In the genomic region with DNA sequence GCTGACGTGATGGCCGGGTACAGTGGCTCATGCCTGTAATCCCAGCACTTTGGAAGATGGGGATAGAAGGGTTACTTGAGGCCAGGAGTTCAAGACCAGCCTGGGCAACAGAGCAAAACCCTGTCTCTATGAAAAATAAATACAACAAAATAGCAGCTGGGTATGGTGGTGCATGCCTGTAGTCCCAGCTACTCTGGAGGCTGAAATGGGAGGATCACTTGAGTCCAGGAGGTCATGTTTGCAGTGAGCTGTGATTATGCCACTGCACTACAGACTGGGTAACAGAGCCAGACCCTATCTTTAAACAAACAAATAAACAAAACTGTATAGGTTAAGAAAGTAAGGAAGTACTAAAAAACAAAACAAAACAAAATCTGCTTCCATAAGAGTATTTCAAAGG, we compare ENCODE assay signal across 34 cellular contexts. TPM values are rescaled to one million over a fixed set of nuclear protein-coding genes. Genes with fewer than 3 reads are reported as not detected.
DNase-seq lines count a peak whose midpoint lies in the region; ATAC-seq, FAIRE-seq and TF ChIP-seq lines count a peak whose summit lies in the region.
"Had no signal": no experiment of that assay in that cellular context is flagged by ENCODE, and none has a peak within 500 bp of the region (broad histone marks: within the 10 kb centered on the region; RNA-seq: fewer than 3 reads in every experiment).

No MANE protein-coding gene starts in this region.

- no peak for TF ChIP-seq EP300 in HepG2 (IDR thresholded peaks at IDR 0.05; ENCODE audit: low read depth in 2 of 2, low read length in 2 of 2)
- TF ChIP-seq EP300 in HepG2 (CRISPR knock-in tag; IDR thresholded peaks at IDR 0.05; ENCODE audit: borderline replicate concordance), result no peak

- FAIRE-seq in HepG2 (lab: Jason Lieb, UNC), result peak; percentile 4
- peak; percentile 69 for FAIRE-seq in HTR-8/SVneo (lab: Jason Lieb, UNC)
- FAIRE-seq: A204.1, A549, D721Med had no signal

- no peaks in the 10 kb centered on the region for H3K79me2 ChIP-seq in HepG2 (ENCODE audit: insufficient read depth, low read length)
- H3K79me2 ChIP-seq in Loucy (ENCODE audit: insufficient read depth, low read length), result no peaks in the 10 kb centered on the region

- no peaks in the 10 kb centered on the region for H3K9me2 ChIP-seq in Loucy (replicated peaks; ENCODE audit: low read depth, low read length)

- H3K36me3 ChIP-seq in HepG2 (replicated peaks in 1 of 2; ENCODE audit: control insufficient read depth in 1 of 2, insufficient read depth in 2 of 2, low read length in 2 of 2) (no peaks in the 10 kb centered on the region), right lobe of liver (no peaks in the 10 kb centered on the region), Loucy (ENCODE audit: insufficient read depth, low read length) (no peaks in the 10 kb centered on the region)
- H3K36me3 ChIP-seq: BE2C, BLaER1 had no signal

- TF ChIP-seq POLR2A in HepG2 (IDR thresholded peaks at IDR 0.05; ENCODE audit: insufficient read depth in 1 of 2, low read depth in 2 of 2, low read length in 2 of 2) (no peak), right lobe of liver (IDR thresholded peaks at IDR 0.05) (no peak)

- in situ Hi-C loops in HepG2 (cut with HindIII; ENCODE audit: extremely low pct_ligation_motif_present, low pct_unique_long_range_greater_than_20kb), result no loop called here

- TF ChIP-seq RAD21 in HepG2 (CRISPR knock-in tag; IDR thresholded peaks at IDR 0.05), result no peak

- CTCF ChIA-PET in HepG2 (lab: Yijun Ruan, JAX; ENCODE audit: low intra/inter-chr PET ratio, low total read pairs), result no interaction called here

- BruUV-seq in HepG2 (replicated peaks; lab: Mats Ljungman, UMichigan), result no TSS peak

- no peaks in the 10 kb centered on the region for H3F3A ChIP-seq in Loucy (ENCODE audit: low read depth)

- H3K9ac ChIP-seq in HepG2 (ENCODE audit: insufficient read depth, low read depth, low read length), result no peak overlapping the region
- H3K9ac ChIP-seq in Loucy (ENCODE audit: low read depth, low read length, poor library complexity, severe bottlenecking), result no peak overlapping the region
- H3K9ac ChIP-seq: BLaER1; BLaER1 treated with 17β-estradiol and CSF1 and Interleukin-3, amounts not matched to agents 10 nM and 100 nM had no signal

- WGBS in HepG2 (ENCODE audit: low lambda C conversion rate), result 2% methylated on average over 2 of the region's 2 CpGs
- WGBS in right lobe of liver (ENCODE audit: insufficient coverage, low coverage, low lambda C conversion rate, missing lambda C conversion rate), result 73% methylated on average over 2 of the region's 2 CpGs

- H3K9me3 ChIP-seq in HepG2 (ENCODE audit: low read length) (peaks cover 5% of the 10 kb centered on the region), right lobe of liver (no peaks in the 10 kb centered on the region), Loucy (ENCODE audit: insufficient read depth, low read depth, low read length) (no peaks in the 10 kb centered on the region)
- H3K9me3 ChIP-seq: BE2C had no signal

- POLR2A ChIA-PET in HepG2 (lab: Yijun Ruan, JAX), result interaction anchor here (1.7 kb wide), 1 partner anchor 30 kb away, joined by 5 read pairs; the partner anchor contains the start of gene CREM

- H3K27ac ChIP-seq in HepG2 (ENCODE audit: extremely low read length, insufficient read depth, low read length) (no peak overlapping the region), right lobe of liver (no peak overlapping the region)
- H3K27ac ChIP-seq: 22Rv1; A549; BLaER1; BLaER1 treated with 17β-estradiol and CSF1 and Interleukin-3, amounts not matched to agents 10 nM and 100 nM; C4-2B had no signal

- intact Hi-C loops in HepG2 (cut with micrococcal nuclease; ENCODE audit: unreplicated experiment) (no loop called here), right lobe of liver (cut with DNase I) (no loop called here)

- H3K4me2 ChIP-seq in HepG2 (ENCODE audit: low read depth, low read length) (no peak overlapping the region), Loucy (ENCODE audit: low read depth, low read length, poor library complexity, severe bottlenecking) (no peak overlapping the region)
- H3K4me2 ChIP-seq: A549; BLaER1; BLaER1 treated with 17β-estradiol and CSF1 and Interleukin-3, amounts not matched to agents 10 nM and 100 nM had no signal

- H2AFZ ChIP-seq in HepG2 (ENCODE audit: low read length), result no peak overlapping the region
- H2AFZ ChIP-seq in Loucy (ENCODE audit: low read length), result peak overlapping the region; percentile 49; the same call in 1 of the 2 replicates

- no peaks in the 10 kb centered on the region for H4K20me1 ChIP-seq in HepG2 (ENCODE audit: insufficient read depth, low read length)
- no peaks in the 10 kb centered on the region for H4K20me1 ChIP-seq in Loucy (ENCODE audit: insufficient read depth, low read length, poor library complexity, severe bottlenecking)
- H4K20me1 ChIP-seq: BLaER1; BLaER1 treated with 17β-estradiol and CSF1 and Interleukin-3, amounts not matched to agents 10 nM and 100 nM had no signal

- H3K27me3 ChIP-seq in HepG2 (ENCODE audit: control insufficient read depth in 1 of 2, insufficient read depth in 2 of 2, low read length in 2 of 2), result no peaks in the 10 kb centered on the region
- no peaks in the 10 kb centered on the region for H3K27me3 ChIP-seq in right lobe of liver
- no peaks in the 10 kb centered on the region for H3K27me3 ChIP-seq in Loucy (ENCODE audit: insufficient read depth, low read length, poor library complexity, severe bottlenecking)
- H3K27me3 ChIP-seq: BE2C; BLaER1; BLaER1 treated with 17β-estradiol and CSF1 and Interleukin-3, amounts not matched to agents 10 nM and 100 nM had no signal

- H3K4me3 ChIP-seq in HepG2 (replicated peaks in 1 of 3; ENCODE audit: insufficient read depth in 1 of 3, low read depth in 2 of 3, low read length in 3 of 3) (no peak overlapping the region), right lobe of liver (no peak overlapping the region), Loucy (ENCODE audit: low read length, poor library complexity, severe bottlenecking) (no peak overlapping the region)
- H3K4me3 ChIP-seq: A549; BLaER1; BLaER1 treated with 17β-estradiol and CSF1 and Interleukin-3, amounts not matched to agents 10 nM and 100 nM had no signal

- H3K4me1 ChIP-seq in HepG2 (ENCODE audit: insufficient read depth, low read length) (peaks cover 26% of the 10 kb centered on the region), right lobe of liver (no peaks in the 10 kb centered on the region), Loucy (ENCODE audit: insufficient read depth, low read length, poor library complexity, severe bottlenecking) (no peaks in the 10 kb centered on the region)
- H3K4me1 ChIP-seq: A549, BE2C had no signal

- peak; percentile 29 for DNase-seq in NCI-H2171 treated with DMSO at 0.1 percent for 48 hours (lab: John Stamatoyannopoulos, UW)
- DNase-seq in NCI-H2171 (lab: John Stamatoyannopoulos, UW), result no peak
- no peak for DNase-seq in HepG2 (ENCODE audit: low spot score)
- DNase-seq in right lobe of liver, result no peak
- DNase-seq in HTR-8/SVneo (ENCODE audit: insufficient read length, low spot score), result no peak
- no peak for DNase-seq in cerebellar nuclear complex (lab: John Stamatoyannopoulos, UW)
- DNase-seq in 8988T, result no peak
- DNase-seq: ACHN; AML-193; BE2C; C1 segment of cervical spinal cord; Caco-2; Calu3; CD4-positive, alpha-beta memory T cell; CD4-positive, alpha-beta T cell; CD4-positive, CD25-positive, alpha-beta regulatory T cell; CD8-positive, alpha-beta memory T cell; CD8-positive, alpha-beta T cell; COR-L47; DMS 273 treated with DMSO at 0.1 percent for 48 hours; DMS153; DMS53; DMS79; DMS79 treated with DMSO at 0.1 percent for 48 hours; DND-41; EL had no signal

- ATAC-seq in HepG2, result peak; percentile 52; the same call in 2 of the 3 replicates
- ATAC-seq in right lobe of liver, result no peak
- ATAC-seq: CD8-positive, alpha-beta T cell had no signal

- no peak for TF ChIP-seq CTCF in HepG2 (CRISPR knock-in tag; IDR thresholded peaks at IDR 0.05)
- TF ChIP-seq CTCF in right lobe of liver (IDR thresholded peaks at IDR 0.05), result no peak
- TF ChIP-seq CTCF in Loucy (conservative IDR thresholded peaks at IDR 0.05; ENCODE audit: low read length), result no peak

RNA-seq across cellular contexts. Expression of gene CUL2, which starts 6.2 kb away (rescaled TPM):
- total RNA-seq in HepG2 (2016; rRNA removed; fragmentation: Illumina TruSeq; extraction: Trizol), result 33.1 and 48.2 TPM in 2 replicates
- total RNA-seq in HepG2 (2016; cell fraction: cytosol; rRNA removed; fragmentation: Illumina TruSeq; extraction: Trizol; ENCODE audit: low read depth), result 10.9 and 12.3 TPM in 2 replicates
- 35.6 and 42.8 TPM in 2 replicates for total RNA-seq in HepG2 (2016; cell fraction: insoluble cytoplasmic fraction; rRNA removed; fragmentation: Illumina TruSeq; extraction: Trizol)
- total RNA-seq in HepG2 (2016; cell fraction: membrane; rRNA removed; fragmentation: Illumina TruSeq; extraction: Trizol), result 25.2 and 28.9 TPM in 2 replicates
- total RNA-seq in HepG2 (2016; cell fraction: nucleus; rRNA removed; fragmentation: Illumina TruSeq; extraction: Trizol), result 28.4 and 32.1 TPM in 2 replicates
- 7.1 and 9.6 TPM in 2 replicates for polyA plus RNA-seq in HepG2 (2011; rRNA removed)
- 4.9 and 7.1 TPM in 2 replicates for polyA plus RNA-seq in HepG2 (2011; cell fraction: cytosol; rRNA removed)
- 3.2 and 3.3 TPM in 2 replicates for polyA plus RNA-seq in HepG2 (2011; cell fraction: nucleus; rRNA removed)
- polyA plus RNA-seq in HepG2 (2012), result 15.6 and 18.3 TPM in 2 replicates
- 8.0 and 9.0 TPM in 2 replicates for polyA plus RNA-seq in HepG2 (2016; cell fraction: cytosol; fragmentation: Illumina TruSeq; extraction: Trizol; ENCODE audit: low read depth)
- polyA plus RNA-seq in HepG2 (2016; cell fraction: insoluble cytoplasmic fraction; fragmentation: Illumina TruSeq; extraction: Trizol; ENCODE audit: low read depth), result 34.0 and 39.1 TPM in 2 replicates
- polyA plus RNA-seq in HepG2 (2016; cell fraction: membrane; fragmentation: Illumina TruSeq; extraction: Trizol; ENCODE audit: low read depth), result 16.4 and 16.9 TPM in 2 replicates
- polyA plus RNA-seq in HepG2 (2016; cell fraction: nucleus; fragmentation: Illumina TruSeq; extraction: Trizol; ENCODE audit: insufficient read depth, low read depth), result 26.7 and 29.6 TPM in 2 replicates
- 7.4 and 12.1 TPM in 2 replicates for polyA minus RNA-seq in HepG2 (2011; rRNA and poly(A)+ RNA removed; ENCODE audit: low replicate concordance)
- polyA minus RNA-seq in HepG2 (2011; cell fraction: cytosol; rRNA and poly(A)+ RNA removed), result 11.5 and 11.6 TPM in 2 replicates
- polyA minus RNA-seq in HepG2 (2011; cell fraction: nucleus; rRNA and poly(A)+ RNA removed), result 12.2 and 17.9 TPM in 2 replicates
- 10 to 100 TPM; 13.2 to 20.4 (median 15.9) TPM for total RNA-seq in right lobe of liver

RNA-seq across cellular contexts. Expression of gene CREM, which starts 30.3 kb away (rescaled TPM):
- total RNA-seq in HepG2 (2016; rRNA removed; fragmentation: Illumina TruSeq; extraction: Trizol) (25.4 and 30.6 TPM in 2 replicates), right lobe of liver (10 to 100 TPM; 16.3 to 34.1 (median 22.9) TPM)
- 37.8 and 41.9 TPM in 2 replicates for total RNA-seq in HepG2 (2016; cell fraction: cytosol; rRNA removed; fragmentation: Illumina TruSeq; extraction: Trizol; ENCODE audit: low read depth)
- 22.5 and 31.8 TPM in 2 replicates for total RNA-seq in HepG2 (2016; cell fraction: insoluble cytoplasmic fraction; rRNA removed; fragmentation: Illumina TruSeq; extraction: Trizol)
- total RNA-seq in HepG2 (2016; cell fraction: membrane; rRNA removed; fragmentation: Illumina TruSeq; extraction: Trizol), result 50.7 and 52.7 TPM in 2 replicates
- 14.0 and 14.9 TPM in 2 replicates for total RNA-seq in HepG2 (2016; cell fraction: nucleus; rRNA removed; fragmentation: Illumina TruSeq; extraction: Trizol)
- 21.3 and 22.4 TPM in 2 replicates for polyA plus RNA-seq in HepG2 (2011; rRNA removed)
- polyA plus RNA-seq in HepG2 (2011; cell fraction: cytosol; rRNA removed), result 21.0 and 25.8 TPM in 2 replicates
- 6.9 and 10.2 TPM in 2 replicates for polyA plus RNA-seq in HepG2 (2011; cell fraction: nucleus; rRNA removed)
- polyA plus RNA-seq in HepG2 (2012), result 20.4 and 24.2 TPM in 2 replicates
- 50.9 and 63.2 TPM in 2 replicates for polyA plus RNA-seq in HepG2 (2016; cell fraction: cytosol; fragmentation: Illumina TruSeq; extraction: Trizol; ENCODE audit: low read depth)
- 33.4 and 41.6 TPM in 2 replicates for polyA plus RNA-seq in HepG2 (2016; cell fraction: insoluble cytoplasmic fraction; fragmentation: Illumina TruSeq; extraction: Trizol; ENCODE audit: low read depth)
- polyA plus RNA-seq in HepG2 (2016; cell fraction: membrane; fragmentation: Illumina TruSeq; extraction: Trizol; ENCODE audit: low read depth), result 49.1 and 59.4 TPM in 2 replicates
- 19.2 and 20.1 TPM in 2 replicates for polyA plus RNA-seq in HepG2 (2016; cell fraction: nucleus; fragmentation: Illumina TruSeq; extraction: Trizol; ENCODE audit: insufficient read depth, low read depth)
- 19.7 and 48.8 TPM in 2 replicates for polyA minus RNA-seq in HepG2 (2011; rRNA and poly(A)+ RNA removed; ENCODE audit: low replicate concordance)
- 11.8 and 15.1 TPM in 2 replicates for polyA minus RNA-seq in HepG2 (2011; cell fraction: cytosol; rRNA and poly(A)+ RNA removed)
- 16.5 and 22.5 TPM in 2 replicates for polyA minus RNA-seq in HepG2 (2011; cell fraction: nucleus; rRNA and poly(A)+ RNA removed)
